ENCODE assay signal across 8 cellular contexts in the genomic region with DNA sequence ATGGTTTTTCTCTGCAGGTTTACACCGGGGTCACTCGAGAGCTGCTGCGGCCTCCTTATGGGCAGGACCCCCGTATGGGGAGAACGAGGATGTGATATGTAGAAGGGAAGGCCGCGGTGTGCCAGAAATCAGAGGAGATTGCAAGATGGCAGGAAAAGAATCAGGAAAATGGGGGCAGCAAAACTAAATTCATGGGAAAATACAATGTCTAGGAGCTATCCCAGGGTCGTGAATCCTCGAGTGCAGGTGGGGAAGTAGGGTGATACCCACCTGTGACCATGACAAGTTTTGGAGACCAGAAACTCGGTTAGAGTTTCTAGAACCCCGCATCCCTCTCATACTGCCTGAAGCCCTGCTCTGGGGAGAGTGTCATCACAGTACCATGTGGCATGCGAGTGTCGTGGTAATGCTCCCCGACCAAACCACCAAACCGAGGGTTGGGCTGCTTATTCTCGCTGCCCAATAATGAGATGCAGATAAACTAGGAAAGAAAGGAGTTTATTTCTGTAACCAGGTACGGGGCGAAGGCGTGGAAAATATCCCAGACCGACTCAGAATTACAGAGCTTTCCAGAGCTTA. TPM values are rescaled to one million over a fixed set of nuclear protein-coding genes. Genes with fewer than 3 reads are reported as not detected.
DNase-seq lines count a peak whose midpoint lies in the region; ATAC-seq and TF ChIP-seq lines count a peak whose summit lies in the region.

No MANE protein-coding gene starts in this region.

- peak overlapping the region; percentile 98 for H3K27ac Mint-ChIP-seq in chondrocyte (ENCODE audit: unreplicated experiment)

- H3K36me3 ChIP-seq in muscle layer of colon (ENCODE audit: insufficient read depth, low read length) (peaks cover 17% of the 10 kb centered on the region), upper lobe of left lung (peaks cover 0 to 28% (median 20%) of the 10 kb centered on the region in 4 donors)

- H3K27me3 Mint-ChIP-seq in chondrocyte (ENCODE audit: low read depth) = no peaks in the 10 kb centered on the region

- H3K4me3 ChIP-seq in muscle layer of colon (ENCODE audit: low read depth in 1 of 2, low read length in 2 of 2) = peak overlapping the region; percentile 83 to 93
- peak overlapping the region; percentile 60 to 82 (median 66) for H3K4me3 ChIP-seq in upper lobe of left lung

- H3K9ac ChIP-seq in muscle layer of colon (ENCODE audit: low read length) = peak overlapping the region; percentile 55

- TF ChIP-seq POLR2A in upper lobe of left lung (IDR thresholded peaks at IDR 0.05) = no peak

- H3K27me3 ChIP-seq in muscle layer of colon (ENCODE audit: control insufficient read depth in 1 of 2, insufficient read depth in 2 of 2, low read length in 2 of 2) (no peaks in the 10 kb centered on the region), upper lobe of left lung (no peaks in the 10 kb centered on the region)

- H3K9me3 ChIP-seq in muscle layer of colon (ENCODE audit: low read length) = no peaks in the 10 kb centered on the region
- no peaks in the 10 kb centered on the region for H3K9me3 ChIP-seq in upper lobe of left lung

- H3K4me1 Mint-ChIP-seq in chondrocyte (ENCODE audit: low read depth) = peaks cover 31% of the 10 kb centered on the region

- TF ChIP-seq EP300 in upper lobe of left lung (IDR thresholded peaks at IDR 0.05) = no peak

- ATAC-seq in HG02870 (IDR thresholded peaks at IDR 0.05; ENCODE audit: unreplicated experiment) = peak; percentile 30
- ATAC-seq in upper lobe of left lung (ENCODE audit: low FRiP score in 2 of 2) = peak in 1 of 2 donors; percentile 1
- ATAC-seq in GM18517 (IDR thresholded peaks at IDR 0.05; ENCODE audit: unreplicated experiment) = no peak

- peak; percentile 30 for DNase-seq in ELR (ENCODE audit: low read depth)
- peak; percentile 17 for DNase-seq in T-helper 9 cell
- DNase-seq in chondrocyte (ENCODE audit: low spot score) = no peak
- DNase-seq in upper lobe of left lung = no peak
- no peak for DNase-seq in SKM-1 (lab: John Stamatoyannopoulos, UW; ENCODE audit: unreplicated experiment)

- no peak for TF ChIP-seq CTCF in chondrocyte (IDR thresholded peaks at IDR 0.05)
- no peak for TF ChIP-seq CTCF in upper lobe of left lung (IDR thresholded peaks at IDR 0.05)

- H3K4me1 ChIP-seq in muscle layer of colon (ENCODE audit: insufficient read depth, low read length) (peaks cover 13% of the 10 kb centered on the region), upper lobe of left lung (peaks cover 13 to 24% (median 17%) of the 10 kb centered on the region in 4 donors)

- H3K27ac ChIP-seq in muscle layer of colon (ENCODE audit: low read depth, low read length) = peak overlapping the region; percentile 97
- peak overlapping the region; percentile 90 to 94 (median 93) for H3K27ac ChIP-seq in upper lobe of left lung

- 40 to 42% methylated on average over 19 to 20 of the region's 20 CpGs for WGBS in upper lobe of left lung, 2 donors

- no peaks in the 10 kb centered on the region for H3K9me3 Mint-ChIP-seq in chondrocyte (ENCODE audit: low read depth)

- peak overlapping the region; percentile 99 for H3K4me3 Mint-ChIP-seq in chondrocyte (ENCODE audit: unreplicated experiment)

- peaks cover 6% of the 10 kb centered on the region for H3K36me3 Mint-ChIP-seq in chondrocyte (ENCODE audit: low read depth)

RNA-seq across cellular contexts. Expression of gene TRNT1, which starts 0.8 kb away (rescaled TPM):
- total RNA-seq in chondrocyte (23.1 to 24.4 TPM (median 24.3 TPM) in 3 replicates), upper lobe of left lung (10 to 100 TPM in 5 of 6 donors, 1 to 10 TPM in 1; 9.2 to 35.6 (median 21.6) TPM)

RNA-seq across cellular contexts. Expression of gene IL5RA, which starts 17.3 kb away (rescaled TPM):
- total RNA-seq in chondrocyte = not detected in 3 replicates
- 10 to 100 TPM in 1 of 6 donors, 1 to 10 TPM in 4, under 1 TPM in 1; 0.46 to 17.7 (median 3.7) TPM for total RNA-seq in upper lobe of left lung

RNA-seq across cellular contexts. Expression of gene CRBN, which starts 52.0 kb away (rescaled TPM):
- total RNA-seq in chondrocyte (27.5 to 33.2 TPM (median 28.0 TPM) in 3 replicates), upper lobe of left lung (10 to 100 TPM; 35.3 to 98.5 (median 53.0) TPM)

Comparison
In these comparisons a context has a peak if more than half of its experiments do, and no peak if none do; other contexts are left out.
1. DNase-seq: peak in ELR (single experiment) and T-helper 9 cell (single experiment); none in chondrocyte (single experiment), upper lobe of left lung (0 of 2) and SKM-1 (single experiment).